Comparison of ENCODE assay signal across 8 cellular contexts in the genomic region with DNA sequence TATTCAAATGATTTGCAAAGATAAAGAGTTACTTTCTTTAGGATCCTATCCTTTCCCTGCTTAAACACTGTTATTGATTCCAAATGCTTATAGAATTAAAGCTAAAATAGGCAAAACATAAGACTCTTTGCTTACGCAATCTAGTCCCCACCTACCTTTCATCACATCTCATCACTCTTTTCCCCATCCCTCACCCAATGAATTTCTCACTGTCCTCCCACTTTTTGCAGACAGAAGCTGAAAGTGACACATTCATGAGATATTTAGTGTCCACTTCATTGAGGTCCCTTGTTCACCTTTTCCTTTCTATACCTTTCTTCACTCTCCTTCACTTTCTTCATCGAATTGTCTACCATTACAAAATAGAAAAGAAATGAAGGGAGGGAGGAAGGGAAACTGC. TPM values are rescaled to one million over a fixed set of nuclear protein-coding genes. Genes with fewer than 3 reads are reported as not detected.
A peak's percentile ranks its signal among the peaks of the same experiment; 100 is the strongest.
DNase-seq lines count a peak whose midpoint lies in the region; ATAC-seq and TF ChIP-seq lines count a peak whose summit lies in the region.

No MANE protein-coding gene starts in this region.

- H3K4me3 Mint-ChIP-seq in T-cell (peak overlapping the region; percentile 43 to 87 (median 63)), type B pancreatic cell (peak overlapping the region; percentile 89)

- H3K36me3 ChIP-seq in cardiac muscle cell (no peaks in the 10 kb centered on the region), iPS-20b (ENCODE audit: insufficient read depth, low read depth, low read length) (peaks cover 8% of the 10 kb centered on the region; the same call in 1 of the 2 replicates)

- peak overlapping the region; percentile 83 for H3K9ac ChIP-seq in iPS-20b (ENCODE audit: low read depth, low read length)

- H3K4me3 ChIP-seq in cardiac muscle cell (peak overlapping the region; percentile 96), right cardiac atrium (ENCODE audit: low read length) (no peak overlapping the region), iPS-20b (ENCODE audit: low read length) (peak overlapping the region; percentile 97)

- DNase-seq in cardiac muscle cell (ENCODE audit: low read depth in 1 of 2, low spot score in 1 of 2) = peak in 1 of 2 donors; percentile 3
- no peak for DNase-seq in right cardiac atrium
- DNase-seq in T-cell = no peak
- DNase-seq in type B pancreatic cell (ENCODE audit: extremely low spot score, unreplicated experiment) = no peak
- DNase-seq in NCI-H446 treated with DMSO at 0.1 percent for 48 hours (lab: John Stamatoyannopoulos, UW) = no peak
- DNase-seq in activated CD4-positive, CD25-positive, alpha-beta regulatory T cell treated with anti-CD3 and anti-CD28 coated beads, Interleukin-2, amount 50 U/mL, for 72 hours = no peak
- no peak for DNase-seq in glomerular visceral epithelial cell (ENCODE audit: extremely low spot score)

- H3K27me3 ChIP-seq in cardiac muscle cell = no peaks in the 10 kb centered on the region
- H3K27me3 ChIP-seq in right cardiac atrium (ENCODE audit: control insufficient read depth, insufficient read depth) = no peaks in the 10 kb centered on the region
- H3K27me3 ChIP-seq in iPS-20b (ENCODE audit: insufficient read depth, low read length) = no peaks in the 10 kb centered on the region

- H3K4me1 Mint-ChIP-seq in T-cell (peaks cover 13 to 17% (median 15%) of the 10 kb centered on the region in 3 donors), type B pancreatic cell (ENCODE audit: unreplicated experiment) (peaks cover 4% of the 10 kb centered on the region)

- POLR2A ChIA-PET in T-cell (lab: Charles Lee) = no interaction called here

- H3K9me3 Mint-ChIP-seq in T-cell (no peaks in the 10 kb centered on the region), type B pancreatic cell (peaks cover 2% of the 10 kb centered on the region)

- H3K27ac Mint-ChIP-seq in T-cell (no peak overlapping the region), type B pancreatic cell (peak overlapping the region; percentile 91)

- H3K27me3 Mint-ChIP-seq in T-cell = peaks cover 9 to 26% of the 10 kb centered on the region in 2 donors
- H3K27me3 Mint-ChIP-seq in type B pancreatic cell = no peaks in the 10 kb centered on the region

- intact Hi-C loops in right cardiac atrium (cut with DNase I) = no loop called here

- TF ChIP-seq CTCF in cardiac muscle cell (IDR thresholded peaks at IDR 0.05; ENCODE audit: low read depth, low read length) (no peak), type B pancreatic cell (conservative IDR thresholded peaks at IDR 0.05) (no peak)

- H3K9me3 ChIP-seq in cardiac muscle cell (ENCODE audit: low read depth) (no peaks in the 10 kb centered on the region), right cardiac atrium (ENCODE audit: control insufficient read depth, low read length) (no peaks in the 10 kb centered on the region), iPS-20b (ENCODE audit: insufficient read depth, low read depth, low read length) (no peaks in the 10 kb centered on the region)

- H3K27ac ChIP-seq in cardiac muscle cell = peak overlapping the region; percentile 100
- H3K27ac ChIP-seq in right cardiac atrium (ENCODE audit: low read length) = no peak overlapping the region
- H3K27ac ChIP-seq in iPS-20b (ENCODE audit: low read length) = no peak overlapping the region

- CTCF ChIA-PET in T-cell (lab: Charles Lee) = no interaction called here

- no peaks in the 10 kb centered on the region for H3K36me3 Mint-ChIP-seq in T-cell
- no peaks in the 10 kb centered on the region for H3K36me3 Mint-ChIP-seq in type B pancreatic cell

- ATAC-seq in right cardiac atrium (no peak), T-cell (replicated peaks in 1 of 4) (no peak)

- WGBS in right cardiac atrium = 16% methylated on average over 2 of the region's 2 CpGs

- H3K4me1 ChIP-seq in cardiac muscle cell (ENCODE audit: low read depth) = peaks cover 4% of the 10 kb centered on the region
- no peaks in the 10 kb centered on the region for H3K4me1 ChIP-seq in right cardiac atrium (ENCODE audit: control insufficient read depth, insufficient read depth, low read length)
- H3K4me1 ChIP-seq in iPS-20b (ENCODE audit: insufficient read depth, low read length) = no peaks in the 10 kb centered on the region

RNA-seq across cellular contexts. Expression of a gene that starts 0.4 kb away (rescaled TPM):
- total RNA-seq in cardiac muscle cell = 0.60 and 0.99 TPM in 2 replicates
- 0.27 and 1.1 TPM in 2 replicates for polyA plus RNA-seq in cardiac muscle cell
- under 1 TPM in 3 of 4 donors, not detected in 1; 0.09 to 0.18 (median 0.14) TPM for total RNA-seq in right cardiac atrium
- polyA plus RNA-seq in right cardiac atrium = 0.14 TPM
- total RNA-seq in T-cell = under 1 TPM in 1 of 5 donors, not detected in 4; 0.10 TPM
- 0.07 and 0.31 TPM in 2 replicates for total RNA-seq in type B pancreatic cell (ENCODE audit: low replicate concordance)

RNA-seq across cellular contexts. Expression of a gene that starts 0.6 kb away (rescaled TPM):
- total RNA-seq in cardiac muscle cell (11.4 and 21.8 TPM in 2 replicates), right cardiac atrium (10 to 100 TPM in 1 of 4 donors, 1 to 10 TPM in 3; 6.4 to 10.1 (median 7.5) TPM), T-cell (1 to 10 TPM in 3 of 5 donors, under 1 TPM in 2; 0.59 to 5.3 (median 1.4) TPM), type B pancreatic cell (ENCODE audit: low replicate concordance) (14.6 and 25.7 TPM in 2 replicates)
- polyA plus RNA-seq in cardiac muscle cell (18.8 and 28.9 TPM in 2 replicates), right cardiac atrium (3.6 TPM)
